In the genomic region with DNA sequence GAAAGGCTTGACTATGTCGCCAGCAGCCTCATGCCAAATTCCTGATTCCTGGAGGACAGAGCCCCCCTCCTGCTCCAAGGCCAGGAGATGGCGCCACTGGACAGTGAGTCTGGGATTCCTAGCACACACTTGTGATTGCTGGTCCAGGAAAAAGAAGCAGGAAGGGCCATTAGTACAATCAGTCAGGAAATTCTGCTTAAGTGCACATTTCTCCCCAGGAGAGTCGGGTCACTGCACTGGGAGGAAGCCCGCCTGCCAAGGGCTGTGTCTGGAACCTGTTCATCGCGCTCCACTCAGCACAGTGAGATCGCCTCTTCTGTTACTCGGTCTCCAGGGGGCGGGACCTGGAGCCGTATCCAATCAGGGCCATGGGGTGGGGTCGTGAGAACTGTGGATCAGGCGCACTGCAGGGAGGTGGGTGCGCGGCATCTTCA, we compare ENCODE assay signal across 9 cellular contexts.
DNase-seq lines count a peak whose midpoint lies in the region; ATAC-seq and TF ChIP-seq lines count a peak whose summit lies in the region.
"Had no signal": no experiment of that assay in that cellular context is flagged by ENCODE, and none has a peak within 500 bp of the region (broad histone marks: within the 10 kb centered on the region; RNA-seq: fewer than 3 reads in every experiment).

No MANE protein-coding gene starts in this region.

- no peaks in the 10 kb centered on the region for H3K36me3 ChIP-seq in Peyer's patch
- no peaks in the 10 kb centered on the region for H3K36me3 ChIP-seq in esophagus (ENCODE audit: control insufficient read depth in 2 of 2, insufficient read depth in 2 of 2, low read length in 1 of 2)
- no peaks in the 10 kb centered on the region for H3K36me3 ChIP-seq in thoracic aorta
- H3K36me3 ChIP-seq in MM.1S (replicated peaks; ENCODE audit: insufficient read depth, low read length): no peaks in the 10 kb centered on the region

- H3K4me1 ChIP-seq in Peyer's patch (peaks cover 0 to 9% (median 0%) of the 10 kb centered on the region in 4 donors), esophagus (ENCODE audit: control insufficient read depth in 2 of 2, insufficient read depth in 2 of 2, low read length in 1 of 2) (peaks cover 0 to 6% of the 10 kb centered on the region in 2 donors), thoracic aorta (ENCODE audit: control insufficient read depth in 1 of 2, low read depth in 2 of 2) (no peaks in the 10 kb centered on the region), MM.1S (ENCODE audit: low read length) (no peaks in the 10 kb centered on the region)

- H3K9ac ChIP-seq in MM.1S (ENCODE audit: low read length): no peak overlapping the region

- ATAC-seq in thoracic aorta (ENCODE audit: insufficient number of reproducible peaks, low FRiP score, low read depth) (no peak), GM18870 (IDR thresholded peaks at IDR 0.05; ENCODE audit: unreplicated experiment) (no peak)

- no peaks in the 10 kb centered on the region for H3K9me3 ChIP-seq in Peyer's patch
- H3K9me3 ChIP-seq in esophagus (ENCODE audit: control insufficient read depth in 2 of 2, insufficient read depth in 1 of 2, low read depth in 1 of 2, low read length in 1 of 2): no peaks in the 10 kb centered on the region
- no peaks in the 10 kb centered on the region for H3K9me3 ChIP-seq in thoracic aorta
- H3K9me3 ChIP-seq in MM.1S (replicated peaks; ENCODE audit: insufficient read depth, low read length): no peaks in the 10 kb centered on the region

- H3K4me3 ChIP-seq in Peyer's patch: peak overlapping the region in 3 of 4 donors; percentile 4 to 49 (median 41)
- H3K4me3 ChIP-seq in esophagus (ENCODE audit: low read depth in 1 of 2, low read length in 2 of 2): peak overlapping the region; percentile 9 to 37
- H3K4me3 ChIP-seq in thoracic aorta: peak overlapping the region; percentile 70
- H3K4me3 ChIP-seq in MM.1S (ENCODE audit: low read length): no peak overlapping the region

- WGBS in esophagus, 2 donors: 5 to 8% methylated on average over 14 of the region's 14 CpGs

- no peaks in the 10 kb centered on the region for H3K9me2 ChIP-seq in MM.1S (replicated peaks; ENCODE audit: insufficient read depth, low read length)

- TF ChIP-seq POLR2A in Peyer's patch (IDR thresholded peaks at IDR 0.05): no peak

- DNase-seq in NCI-H345 (lab: John Stamatoyannopoulos, UW) (peak; percentile 3), NCI-H345 treated with DMSO at 0.1 percent for 48 hours (lab: John Stamatoyannopoulos, UW; ENCODE audit: unreplicated experiment) (no peak), Peyer's patch (peak in 2 of 3 donors; percentile 62 to 64), midbrain (lab: John Stamatoyannopoulos, UW) (peak; percentile 69), thoracic aorta (ENCODE audit: low spot score) (no peak), MM.1S (no peak)
- DNase-seq: CD4-positive, CD25-positive, alpha-beta regulatory T cell had no signal

- no peaks in the 10 kb centered on the region for H3K79me2 ChIP-seq in MM.1S (ENCODE audit: low read length)

- H3K27ac ChIP-seq in Peyer's patch: peak overlapping the region in 1 of 4 donors; percentile 25
- H3K27ac ChIP-seq in esophagus (ENCODE audit: low read depth in 2 of 2, low read length in 1 of 2): peak overlapping the region in 1 of 2 donors; percentile 22
- H3K27ac ChIP-seq in thoracic aorta: no peak overlapping the region
- no peak overlapping the region for H3K27ac ChIP-seq in MM.1S (ENCODE audit: low read length)

- no peaks in the 10 kb centered on the region for H3K27me3 ChIP-seq in Peyer's patch
- no peaks in the 10 kb centered on the region for H3K27me3 ChIP-seq in esophagus (ENCODE audit: control insufficient read depth in 1 of 2, insufficient read depth in 2 of 2, low read length in 2 of 2)
- H3K27me3 ChIP-seq in thoracic aorta (replicated peaks; ENCODE audit: insufficient read depth): no peaks in the 10 kb centered on the region
- no peaks in the 10 kb centered on the region for H3K27me3 ChIP-seq in MM.1S (replicated peaks; ENCODE audit: insufficient read depth, low read length)

- H3K4me2 ChIP-seq in MM.1S (ENCODE audit: low read depth, low read length): no peak overlapping the region

- H4K20me1 ChIP-seq in MM.1S (ENCODE audit: insufficient read depth, low read length): no peaks in the 10 kb centered on the region

- H2AFZ ChIP-seq in MM.1S (ENCODE audit: low read length): no peak overlapping the region

- no peaks in the 10 kb centered on the region for H3F3A ChIP-seq in MM.1S (ENCODE audit: insufficient read depth, low read length)

- peak in 4 of 6 experiments; percentile 23 to 59 (median 57) for TF ChIP-seq CTCF in Peyer's patch (IDR thresholded peaks at IDR 0.05)
- TF ChIP-seq CTCF in thoracic aorta (IDR thresholded peaks at IDR 0.05): peak; percentile 49
- no peak for TF ChIP-seq CTCF in MM.1S (IDR thresholded peaks at IDR 0.05; ENCODE audit: low read length)

Comparison
In these comparisons a context has a peak if more than half of its experiments do, and no peak if none do; other contexts are left out.
1. DNase-seq: peak in NCI-H345 (single experiment), Peyer's patch (2 of 3) and midbrain (single experiment); none in NCI-H345 treated with DMSO at 0.1 percent for 48 hours (single experiment), thoracic aorta (single experiment) and MM.1S (single experiment).